Comparison of ENCODE assay signal across 28 cellular contexts in the genomic region with DNA sequence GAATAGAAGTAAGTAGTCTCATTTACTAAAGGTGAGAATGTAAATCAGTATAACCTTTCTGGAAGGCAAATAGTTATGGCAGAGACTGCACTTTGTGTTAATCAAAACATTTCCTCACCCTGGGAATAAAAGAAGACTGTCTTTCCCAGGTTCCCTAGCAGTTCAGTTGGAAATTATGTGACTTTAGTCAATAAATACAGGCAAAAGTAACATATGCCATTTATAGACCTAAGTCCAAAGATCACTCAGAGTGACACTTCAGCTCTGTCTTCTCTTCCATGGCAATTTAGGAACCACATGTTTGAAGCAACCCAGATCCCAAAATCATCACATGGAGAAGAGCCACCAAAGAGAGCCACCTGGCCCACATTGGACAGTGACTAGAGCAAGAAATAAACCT.
"Had no signal": no experiment of that assay in that cellular context is flagged by ENCODE, and none has a peak within 500 bp of the region (broad histone marks: within the 10 kb centered on the region; RNA-seq: fewer than 3 reads in every experiment).

No MANE protein-coding gene starts in this region.

- H3K27ac Mint-ChIP-seq: stimulated activated effector memory CD8-positive, alpha-beta T cell treated with anti-CD3 and anti-CD28 coated beads, Interleukin-12 subunit alpha, Interleukin-12 subunit beta, amount 100 ng/mL, for 72 hours; stimulated activated memory B cell treated with anti-CD40 and anti-IgM and Interleukin-4, amounts not matched to agents 10 μg/mL and 1 μg/mL and 100 μg/mL, for 72 hours; stimulated activated naive B cell treated with anti-CD40 and anti-IgM and Interleukin-4, amounts not matched to agents 10 μg/mL and 1 μg/mL and 100 μg/mL, for 72 hours; stimulated activated naive CD8-positive, alpha-beta T cell treated with anti-CD3 and anti-CD28 coated beads, Interleukin-15, amount 100 ng/mL, for 72 hours; stimulated activated naive CD8-positive, alpha-beta T cell treated with anti-CD3 and anti-CD28 coated beads, Interleukin-15, Interleukin-2, amounts not matched to agents 100 ng/mL and 50 ng/mL, for 24 hours; type B pancreatic cell had no signal

- H3K9me3 Mint-ChIP-seq: stimulated activated effector memory CD8-positive, alpha-beta T cell treated with anti-CD3 and anti-CD28 coated beads, Interleukin-12 subunit alpha, Interleukin-12 subunit beta, amount 100 ng/mL, for 72 hours; stimulated activated naive CD8-positive, alpha-beta T cell treated with anti-CD3 and anti-CD28 coated beads, Interleukin-15, amount 100 ng/mL, for 72 hours; stimulated activated naive CD8-positive, alpha-beta T cell treated with anti-CD3 and anti-CD28 coated beads, Interleukin-15, Interleukin-2, amounts not matched to agents 100 ng/mL and 50 ng/mL, for 24 hours; type B pancreatic cell had no signal

- H3K36me3 Mint-ChIP-seq: stimulated activated effector memory CD8-positive, alpha-beta T cell treated with anti-CD3 and anti-CD28 coated beads, Interleukin-12 subunit alpha, Interleukin-12 subunit beta, amount 100 ng/mL, for 72 hours; stimulated activated memory B cell treated with anti-CD40 and anti-IgM and Interleukin-4, amounts not matched to agents 10 μg/mL and 1 μg/mL and 100 μg/mL, for 72 hours; stimulated activated naive B cell treated with anti-CD40 and anti-IgM and Interleukin-4, amounts not matched to agents 10 μg/mL and 1 μg/mL and 100 μg/mL, for 72 hours; type B pancreatic cell had no signal

- H3K4me1 ChIP-seq: stomach, suprapubic skin, testis, thyroid gland, tibial artery, tibial nerve, upper lobe of left lung, upper lobe of right lung, uterus, vagina had no signal

- ATAC-seq: stimulated activated effector memory CD8-positive, alpha-beta T cell treated with anti-CD3 and anti-CD28 coated beads, Interleukin-12 subunit alpha, Interleukin-12 subunit beta, amount 100 ng/mL, for 72 hours; stimulated activated memory B cell treated with anti-CD40 and anti-IgM and Interleukin-4, amounts not matched to agents 10 μg/mL and 1 μg/mL and 100 μg/mL, for 72 hours; stimulated activated naive B cell treated with anti-CD40 and anti-IgM and Interleukin-4, amounts not matched to agents 10 μg/mL and 1 μg/mL and 100 μg/mL, for 72 hours; stimulated activated naive CD8-positive, alpha-beta T cell treated with anti-CD3 and anti-CD28 coated beads, Interleukin-15, amount 100 ng/mL, for 72 hours; stimulated activated naive CD8-positive, alpha-beta T cell treated with anti-CD3 and anti-CD28 coated beads, Interleukin-15, Interleukin-2, amounts not matched to agents 100 U/mL and 50 U/mL, for 24 hours; upper lobe of right lung had no signal

- H3K4me1 Mint-ChIP-seq: stimulated activated effector memory CD8-positive, alpha-beta T cell treated with anti-CD3 and anti-CD28 coated beads, Interleukin-12 subunit alpha, Interleukin-12 subunit beta, amount 100 ng/mL, for 72 hours; stimulated activated memory B cell treated with anti-CD40 and anti-IgM and Interleukin-4, amounts not matched to agents 10 μg/mL and 1 μg/mL and 100 μg/mL, for 72 hours; stimulated activated naive B cell treated with anti-CD40 and anti-IgM and Interleukin-4, amounts not matched to agents 10 μg/mL and 1 μg/mL and 100 μg/mL, for 72 hours; stimulated activated naive CD8-positive, alpha-beta T cell treated with anti-CD3 and anti-CD28 coated beads, Interleukin-15, amount 100 ng/mL, for 72 hours had no signal

- H3K9me3 ChIP-seq: stomach, suprapubic skin, testis, thoracic aorta, thyroid gland, tibial artery, tibial nerve, transverse colon, upper lobe of left lung, upper lobe of right lung, uterus, vagina had no signal

- H3K36me3 ChIP-seq: stomach, suprapubic skin, thoracic aorta, thyroid gland, tibial artery, tibial nerve, transverse colon, upper lobe of left lung, upper lobe of right lung, uterus, vagina had no signal

- H3K4me3 Mint-ChIP-seq: stimulated activated effector memory CD8-positive, alpha-beta T cell treated with anti-CD3 and anti-CD28 coated beads, Interleukin-12 subunit alpha, Interleukin-12 subunit beta, amount 100 ng/mL, for 72 hours; stimulated activated memory B cell treated with anti-CD40 and anti-IgM and Interleukin-4, amounts not matched to agents 10 μg/mL and 1 μg/mL and 100 μg/mL, for 72 hours; stimulated activated naive B cell treated with anti-CD40 and anti-IgM and Interleukin-4, amounts not matched to agents 10 μg/mL and 1 μg/mL and 100 μg/mL, for 72 hours; stimulated activated naive CD8-positive, alpha-beta T cell treated with anti-CD3 and anti-CD28 coated beads, Interleukin-15, amount 100 ng/mL, for 72 hours; stimulated activated naive CD8-positive, alpha-beta T cell treated with anti-CD3 and anti-CD28 coated beads, Interleukin-15, Interleukin-2, amounts not matched to agents 100 ng/mL and 50 ng/mL, for 24 hours; type B pancreatic cell had no signal

- H3K4me3 ChIP-seq: stomach, suprapubic skin, testis, thoracic aorta, thyroid gland, tibial artery, tibial nerve, transverse colon, upper lobe of left lung, upper lobe of right lung, uterus, vagina had no signal

- DNase-seq: stimulated activated CD4-positive, alpha-beta T cell treated with anti-CD3 and anti-CD28 coated beads, Interleukin-2, amount 100 ng/mL, for 48 hours; stimulated activated CD4-positive, alpha-beta T cell treated with anti-CD3 and anti-CD28 coated beads, Interleukin-4, amount 100 ng/mL, for 1 hour; stimulated activated CD4-positive, alpha-beta T cell treated with anti-CD3 and anti-CD28 coated beads, Interleukin-4, amount 100 ng/mL, for 24 hours; stimulated activated CD4-positive, alpha-beta T cell treated with anti-CD3 and anti-CD28 coated beads, Interleukin-4, amount 100 ng/mL, for 4 hours; stimulated activated CD8-positive, alpha-beta memory T cell treated with anti-CD3 and anti-CD28 coated beads, Interleukin-4, amount 100 ng/mL, for 48 hours; stimulated activated naive B cell treated with anti-CD40 and anti-IgM and Interleukin-4, amounts not matched to agents 10 μg/mL and 1 μg/mL and 100 μg/mL, for 72 hours; stimulated activated naive CD4-positive, alpha-beta T cell; stimulated activated naive CD4-positive, alpha-beta T cell treated with Interleukin-2 at 50 U/mL for 16 hours; stimulated activated naive CD8-positive, alpha-beta T cell treated with anti-CD3 and anti-CD28 coated beads, Interleukin-15, amount 100 ng/mL, for 72 hours; stimulated activated naive CD8-positive, alpha-beta T cell treated with anti-CD3 and anti-CD28 coated beads, Interleukin-15, Interleukin-2, amounts not matched to agents 100 U/mL and 50 U/mL, for 24 hours; stomach; substantia nigra; testis; thyroid gland; tibial artery; transverse colon; trophoblast cell; upper lobe of left lung; upper lobe of right lung; uterus had no signal
